ENCODE assay signal across 8 cellular contexts in the genomic region with DNA sequence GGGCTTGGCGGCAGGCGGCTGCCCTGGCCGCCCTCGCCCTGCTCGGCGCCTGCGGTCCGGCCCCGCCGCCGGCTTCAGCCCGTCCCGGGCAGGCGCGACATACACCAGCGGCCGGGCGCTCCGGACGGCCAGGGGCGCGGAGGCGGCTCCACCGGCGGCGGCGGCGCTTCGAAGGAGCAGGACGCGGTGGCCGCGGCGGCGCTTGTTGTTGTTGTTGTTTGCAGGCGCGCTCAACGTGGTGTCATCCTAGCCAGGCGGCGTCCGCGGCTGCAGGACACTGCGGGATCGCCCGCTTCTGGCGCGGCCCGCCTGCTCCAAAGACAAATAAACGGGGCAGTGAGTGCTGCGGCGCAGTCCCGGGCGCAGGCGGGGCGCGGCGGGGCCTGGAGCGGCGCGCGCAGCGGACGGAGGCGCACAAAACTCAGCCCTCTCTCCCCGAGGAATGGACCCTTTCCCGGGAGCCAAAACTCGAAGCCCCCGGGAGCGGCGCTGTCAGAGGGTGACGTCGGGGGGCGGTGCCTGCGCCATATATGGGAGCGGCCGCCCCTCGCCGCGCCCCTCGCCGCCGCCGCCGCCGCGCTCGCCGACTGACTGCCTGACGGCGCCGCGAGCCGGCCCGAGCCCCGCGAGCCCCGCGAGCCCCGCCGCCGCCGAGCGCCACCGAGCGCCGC. TPM values are rescaled to one million over a fixed set of nuclear protein-coding genes. Genes with fewer than 3 reads are reported as not detected.
A peak's percentile ranks its signal among the peaks of the same experiment; 100 is the strongest.
DNase-seq lines count a peak whose midpoint lies in the region; ATAC-seq, FAIRE-seq and TF ChIP-seq lines count a peak whose summit lies in the region.

A gene with protein sequence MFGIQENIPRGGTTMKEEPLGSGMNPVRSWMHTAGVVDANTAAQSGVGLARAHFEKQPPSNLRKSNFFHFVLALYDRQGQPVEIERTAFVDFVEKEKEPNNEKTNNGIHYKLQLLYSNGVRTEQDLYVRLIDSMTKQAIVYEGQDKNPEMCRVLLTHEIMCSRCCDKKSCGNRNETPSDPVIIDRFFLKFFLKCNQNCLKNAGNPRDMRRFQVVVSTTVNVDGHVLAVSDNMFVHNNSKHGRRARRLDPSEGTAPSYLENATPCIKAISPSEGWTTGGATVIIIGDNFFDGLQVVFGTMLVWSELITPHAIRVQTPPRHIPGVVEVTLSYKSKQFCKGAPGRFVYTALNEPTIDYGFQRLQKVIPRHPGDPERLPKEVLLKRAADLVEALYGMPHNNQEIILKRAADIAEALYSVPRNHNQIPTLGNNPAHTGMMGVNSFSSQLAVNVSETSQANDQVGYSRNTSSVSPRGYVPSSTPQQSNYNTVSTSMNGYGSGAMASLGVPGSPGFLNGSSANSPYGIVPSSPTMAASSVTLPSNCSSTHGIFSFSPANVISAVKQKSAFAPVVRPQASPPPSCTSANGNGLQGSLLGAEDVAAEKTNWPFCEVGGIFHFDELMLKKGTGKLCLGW (minus strand): TSS at position 444 of the 671 bp plus-strand sequence. CDS start 506 bp downstream, outside the sequence.

- H3K27ac ChIP-seq in SK-N-SH (ENCODE audit: low read depth in 2 of 2, low read length in 1 of 2) (no peak within 1 kb of the TSS), keratinocyte (ENCODE audit: control insufficient read depth, insufficient read depth, low read length) (no peak within 1 kb of the TSS)

- no peak; a peak in 1 of 4 replicates for TF ChIP-seq EP300 in SK-N-SH (IDR thresholded peaks at IDR 0.05; ENCODE audit: borderline replicate concordance in 1 of 2, low read depth in 1 of 2, low read length in 1 of 2)

- H3K36me3 ChIP-seq in SK-N-SH (replicated peaks in 1 of 2; ENCODE audit: control insufficient read depth in 1 of 2, insufficient read depth in 2 of 2, low read length in 1 of 2) (no peaks in the 10 kb centered on the region), keratinocyte (ENCODE audit: control insufficient read depth in 2 of 2, extremely low read depth in 1 of 2, insufficient read depth in 2 of 2, low read length in 2 of 2) (no peaks in the 10 kb centered on the region)

- dilution Hi-C loops in keratinocyte (cut with MboI; ENCODE audit: extremely low pct_ligation_motif_present, low sequenced_read_pairs) = no loop called here

- POLR2A ChIA-PET in SK-N-SH (lab: Yijun Ruan, JAX) = no interaction called here

- no peaks in the 10 kb centered on the region for H3K9me1 ChIP-seq in keratinocyte (ENCODE audit: control insufficient read depth, extremely low read depth, insufficient read depth, low read length)

- no peaks in the 10 kb centered on the region for H3F3A ChIP-seq in SK-N-SH (replicated peaks; ENCODE audit: insufficient read depth)

- no peak for TF ChIP-seq RAD21 in SK-N-SH (IDR thresholded peaks at IDR 0.05; ENCODE audit: low read length)

- H3K27me3 ChIP-seq in SK-N-SH (ENCODE audit: insufficient read depth) (peaks cover 69% of the 10 kb centered on the region), keratinocyte (ENCODE audit: control insufficient read depth, extremely low read depth, insufficient read depth, low read length) (peaks cover 97% of the 10 kb centered on the region)

- H3K4me3 ChIP-seq in SK-N-SH (ENCODE audit: low read depth in 2 of 2, low read length in 1 of 2) (peak within 1 kb of the TSS; percentile 42 to 60), cardiac fibroblast (replicated peaks in 1 of 2; ENCODE audit: low read depth in 2 of 2, low read length in 2 of 2) (peak within 1 kb of the TSS; percentile 71 to 73), keratinocyte (ENCODE audit: control insufficient read depth in 2 of 3, extremely low read depth in 1 of 3, insufficient read depth in 2 of 3, low read depth in 1 of 3, low read length in 3 of 3) (peak within 1 kb of the TSS; percentile 33 to 65 (median 61))

- H3K4me1 ChIP-seq in SK-N-SH (ENCODE audit: control insufficient read depth in 1 of 2, insufficient read depth in 2 of 2, low read depth in 1 of 2, low read length in 1 of 2) = peaks cover 0 to 6% of the 10 kb centered on the region in 2 experiments; a peak in 2 of 4 replicates
- peaks cover 4% of the 10 kb centered on the region for H3K4me1 ChIP-seq in keratinocyte (ENCODE audit: control insufficient read depth, extremely low read depth, insufficient read depth, low read length)

- no peak for FAIRE-seq in keratinocyte (lab: Jason Lieb, UNC)

- peak within 1 kb of the TSS; percentile 90 for H3K4me2 ChIP-seq in SK-N-SH
- H3K4me2 ChIP-seq in keratinocyte (ENCODE audit: control insufficient read depth, extremely low read depth, insufficient read depth, low read depth, low read length) = peak within 1 kb of the TSS; percentile 73

- 15% methylated on average over 14 of the region's 106 CpGs for WGBS in SK-N-SH (ENCODE audit: low lambda C conversion rate)

- no peak within 1 kb of the TSS for H3K9ac ChIP-seq in SK-N-SH
- no peak within 1 kb of the TSS for H3K9ac ChIP-seq in keratinocyte (ENCODE audit: control insufficient read depth, extremely low read depth, insufficient read depth, low read length)

- no peaks in the 10 kb centered on the region for H3K9me2 ChIP-seq in SK-N-SH

- H4K20me1 ChIP-seq in SK-N-SH (ENCODE audit: insufficient read depth) (no peaks in the 10 kb centered on the region), keratinocyte (ENCODE audit: control insufficient read depth, extremely low read depth, insufficient read depth, low read length) (no peaks in the 10 kb centered on the region)

- H3K9me3 ChIP-seq in SK-N-SH = no peaks in the 10 kb centered on the region
- H3K9me3 ChIP-seq in keratinocyte (ENCODE audit: control insufficient read depth, low read depth, low read length) = no peaks in the 10 kb centered on the region

- CTCF ChIA-PET in SK-N-SH (lab: Yijun Ruan, JAX) = no interaction called here

- H2AFZ ChIP-seq in SK-N-SH (ENCODE audit: low read depth) (peak within 1 kb of the TSS; percentile 56; the same call in 1 of the 2 replicates), keratinocyte (ENCODE audit: control insufficient read depth, low read length) (peak within 1 kb of the TSS; percentile 43)

- DNase-seq in activated CD4-positive, alpha-beta T cell treated with anti-CD3 and anti-CD28 coated beads for 4 hours = peak; percentile 23 to 26
- DNase-seq in activated CD4-positive, alpha-beta T cell treated with anti-CD3 and anti-CD28 coated beads for 1 hour = no peak
- DNase-seq in SK-N-SH (peak; percentile 88), cardiac fibroblast (ENCODE audit: low read depth in 2 of 2) (peak; percentile 91 to 94), keratinocyte (ENCODE audit: low read depth, low spot score) (no peak), anterior cingulate cortex (lab: John Stamatoyannopoulos, UW) (no peak)
- DNase-seq in stimulated activated CD4-positive, alpha-beta T cell treated with anti-CD3 and anti-CD28 coated beads, Interleukin-4, amount 100 ng/mL, for 1 hour = peak; percentile 60

- ATAC-seq in HG02623 (IDR thresholded peaks at IDR 0.05; ENCODE audit: unreplicated experiment) = no peak

- TF ChIP-seq CTCF in SK-N-SH (IDR thresholded peaks at IDR 0.05) (no peak), cardiac fibroblast (IDR thresholded peaks at IDR 0.05; ENCODE audit: low read depth, low read length) (no peak), keratinocyte (optimal IDR thresholded peaks at IDR 0.05 in 1 of 3, IDR thresholded peaks at IDR 0.05 in 1 of 3, conservative IDR thresholded peaks at IDR 0.05 in 1 of 3; ENCODE audit: extremely low read depth in 1 of 3, insufficient read depth in 2 of 3, low read length in 3 of 3) (no peak)

- H3K79me2 ChIP-seq in SK-N-SH (ENCODE audit: insufficient read depth) (no peaks in the 10 kb centered on the region), keratinocyte (ENCODE audit: control insufficient read depth, insufficient read depth, low read length) (no peaks in the 10 kb centered on the region)

TF ChIP-seq in SK-N-SH, 30 proteins besides CTCF, POLR2A, EP300 and RAD21:
- TF ChIP-seq FOSL2 (IDR thresholded peaks at IDR 0.05; ENCODE audit: borderline replicate concordance, low read depth) (no peak), SMC3 (IDR thresholded peaks at IDR 0.05; ENCODE audit: low read depth, low read length) (no peak), ELF1 (IDR thresholded peaks at IDR 0.05) (no peak), SIN3A (IDR thresholded peaks at IDR 0.05; ENCODE audit: borderline replicate concordance, low read depth, low read length) (no peak), MXI1 (IDR thresholded peaks at IDR 0.05; ENCODE audit: low read depth, low read length) (no peak), YY1 (IDR thresholded peaks at IDR 0.05; ENCODE audit: low read depth) (no peak)
- TF ChIP-seq, protein P1, sequence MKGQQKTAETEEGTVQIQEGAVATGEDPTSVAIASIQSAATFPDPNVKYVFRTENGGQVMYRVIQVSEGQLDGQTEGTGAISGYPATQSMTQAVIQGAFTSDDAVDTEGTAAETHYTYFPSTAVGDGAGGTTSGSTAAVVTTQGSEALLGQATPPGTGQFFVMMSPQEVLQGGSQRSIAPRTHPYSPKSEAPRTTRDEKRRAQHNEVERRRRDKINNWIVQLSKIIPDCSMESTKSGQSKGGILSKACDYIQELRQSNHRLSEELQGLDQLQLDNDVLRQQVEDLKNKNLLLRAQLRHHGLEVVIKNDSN (IDR thresholded peaks at IDR 0.05; ENCODE audit: borderline replicate concordance, low read depth) = no peak
TF ChIP-seq in SK-N-SH: peak in this region for 0.

RNA-seq across cellular contexts. Expression of the gene that starts here (rescaled TPM):
- polyA plus RNA-seq in SK-N-SH (2012; rRNA removed) = not detected in 2 replicates
- polyA plus RNA-seq in SK-N-SH (2012; cell fraction: cytosol; rRNA removed) = 0.01 TPM in 1 of 2 replicates, not detected in the other
- not detected in 2 replicates for polyA plus RNA-seq in SK-N-SH (2012; cell fraction: nucleus; rRNA removed)
- polyA plus RNA-seq in keratinocyte = 0.01 to 0.05 TPM in 2 of 3 replicates, not detected in the other
- not detected for polyA plus RNA-seq in keratinocyte (2011; ENCODE audit: low read depth)
- not detected in 2 replicates for polyA plus RNA-seq in keratinocyte (2011; cell fraction: cytosol; rRNA removed)
- 0.03 TPM in 1 of 2 replicates, not detected in the other for polyA plus RNA-seq in keratinocyte (2011; cell fraction: nucleus; rRNA removed)
- polyA plus RNA-seq in keratinocyte (2012; ENCODE audit: low replicate concordance) = not detected in 2 replicates
- not detected in 3 replicates for polyA minus RNA-seq in keratinocyte
- not detected for polyA minus RNA-seq in keratinocyte (2011; cell fraction: cytosol; rRNA and poly(A)+ RNA removed)
- polyA minus RNA-seq in keratinocyte (2011; cell fraction: nucleus; rRNA and poly(A)+ RNA removed) = not detected in 2 replicates

Comparison
In these comparisons a context has a peak if more than half of its experiments do, and no peak if none do; other contexts are left out.
1. DNase-seq: peak in activated CD4-positive, alpha-beta T cell treated with anti-CD3 and anti-CD28 coated beads for 4 hours (2 of 2), cardiac fibroblast (2 of 2) and stimulated activated CD4-positive, alpha-beta T cell treated with anti-CD3 and anti-CD28 coated beads, Interleukin-4, amount 100 ng/mL, for 1 hour (single experiment); none in activated CD4-positive, alpha-beta T cell treated with anti-CD3 and anti-CD28 coated beads for 1 hour (single experiment), keratinocyte (single experiment) and anterior cingulate cortex (0 of 58).
2. Peak in DNase-seq, H3K4me3 ChIP-seq and H3K4me2 ChIP-seq in SK-N-SH; RNA of the gene not detected or under 1 TPM.
3. Peak in every context shown above with its lines, with median percentiles within 50 percentile points of each other: H3K4me3 ChIP-seq.